ENCODE assay signal across 22 cellular contexts in genomic region chr12:93713060-93713459, GRCh38. TPM values are rescaled to one million over a fixed set of nuclear protein-coding genes. Genes with fewer than 3 reads are reported as not detected.
A peak's percentile ranks its signal among the peaks of the same experiment; 100 is the strongest.
DNase-seq lines count a peak whose midpoint lies in the region; ATAC-seq, FAIRE-seq and TF ChIP-seq lines count a peak whose summit lies in the region.
"Had no signal": no experiment of that assay in that cellular context is flagged by ENCODE, and none has a peak within 500 bp of the region (broad histone marks: within the 10 kb centered on the region; RNA-seq: fewer than 3 reads in every experiment).

No MANE protein-coding gene starts in this region.

- peak overlapping the region; percentile 19 for H3K27ac Mint-ChIP-seq in Caco-2 (ENCODE audit: unreplicated experiment)
- H3K27ac Mint-ChIP-seq: CD8-positive, alpha-beta T cell had no signal

- in situ Hi-C loops in K562 (cut with MboI): no loop called here
- in situ Hi-C loops in gastrocnemius medialis (cut with MboI; ENCODE audit: low sequenced_read_pairs in 4 of 4): no loop called here

- 16% methylated on average over 5 of the region's 5 CpGs for WGBS in K562 (ENCODE audit: insufficient coverage, low coverage, missing lambda C conversion rate)

- H3K4me1 Mint-ChIP-seq in Caco-2 (ENCODE audit: low read depth, unreplicated experiment): peaks cover 22% of the 10 kb centered on the region

- DNase-seq in Caco-2: no peak
- DNase-seq in K562 (ENCODE audit: extremely low read depth in 1 of 4, low spot score in 3 of 4): no peak
- no peak for DNase-seq in right atrium auricular region (ENCODE audit: low spot score)
- no peak for DNase-seq in gastrocnemius medialis
- DNase-seq in GM12892 (ENCODE audit: insufficient read length): no peak
- DNase-seq in NCI-H187 treated with DMSO at 0.1 percent for 48 hours (lab: John Stamatoyannopoulos, UW): no peak
- DNase-seq in sciatic nerve (ENCODE audit: low spot score): no peak
- DNase-seq: 8988T; CD8-positive, alpha-beta T cell; DMS79 treated with DMSO at 0.1 percent for 48 hours; Karpas-422; MM.1S; NCI-H1105 treated with DMSO at 0.1 percent for 48 hours; NCI-H1694 treated with DMSO at 0.1 percent for 48 hours; NCI-H226; NCI-H524 treated with DMSO at 0.1 percent for 48 hours; Peyer's patch; SHP77; SK-N-SH had no signal

- intact Hi-C loops in Caco-2 (cut with micrococcal nuclease; ENCODE audit: unreplicated experiment): no loop called here
- intact Hi-C loops in K562 (cut with micrococcal nuclease): no loop called here
- intact Hi-C loops in gastrocnemius medialis (cut with DNase I; ENCODE audit: low total_unique reads): no loop called here
- intact Hi-C loops in sciatic nerve (cut with DNase I): no loop called here

- peak; percentile 72 for FAIRE-seq in K562 (lab: Jason Lieb, UNC)
- no peak for FAIRE-seq in GM12892 (lab: Jason Lieb, UNC)
- FAIRE-seq: G401.6, H1 had no signal

- TF ChIP-seq RAD21 in K562 (CRISPR knock-in tag; conservative IDR thresholded peaks at IDR 0.05 in 1 of 2, IDR thresholded peaks at IDR 0.05 in 1 of 2): no peak

- peak overlapping the region in 1 of 2 experiments; percentile 28; a peak in 1 of 4 replicates for H3K9ac ChIP-seq in K562 (ENCODE audit: insufficient read depth in 1 of 2, low read depth in 2 of 2, low read length in 2 of 2)
- H3K9ac ChIP-seq: SK-N-SH had no signal

- H3K4me3 Mint-ChIP-seq in Caco-2 (ENCODE audit: unreplicated experiment): no peak overlapping the region
- H3K4me3 Mint-ChIP-seq: CD8-positive, alpha-beta T cell had no signal

- H3K4me1 ChIP-seq in Caco-2 (no peaks in the 10 kb centered on the region), K562 (replicated peaks in 1 of 2; ENCODE audit: control insufficient read depth in 2 of 2, insufficient read depth in 2 of 2, low read length in 2 of 2) (peaks cover 3 to 24% of the 10 kb centered on the region in 2 experiments; a peak in 3 of 5 replicates), right atrium auricular region (peaks cover 0 to 29% of the 10 kb centered on the region in 2 donors), gastrocnemius medialis (peaks cover 28 to 41% of the 10 kb centered on the region in 2 donors)

- H3K9me3 ChIP-seq in Caco-2: peaks cover 28% of the 10 kb centered on the region
- no peaks in the 10 kb centered on the region for H3K9me3 ChIP-seq in K562 (replicated peaks; ENCODE audit: control insufficient read depth, insufficient read depth, low read depth, low read length)
- peaks cover 0 to 18% of the 10 kb centered on the region in 2 donors for H3K9me3 ChIP-seq in right atrium auricular region
- H3K9me3 ChIP-seq in gastrocnemius medialis: peaks cover 0 to 9% (median 0%) of the 10 kb centered on the region in 3 donors
- H3K9me3 ChIP-seq: Peyer's patch had no signal

- H3K36me3 ChIP-seq in Caco-2 (ENCODE audit: control insufficient read depth, insufficient read depth, low read length): no peaks in the 10 kb centered on the region
- no peaks in the 10 kb centered on the region for H3K36me3 ChIP-seq in K562 (ENCODE audit: control insufficient read depth, insufficient read depth, low read length)
- H3K36me3 ChIP-seq in right atrium auricular region: no peaks in the 10 kb centered on the region
- peaks cover 0 to 4% of the 10 kb centered on the region in 2 donors for H3K36me3 ChIP-seq in gastrocnemius medialis
- H3K36me3 ChIP-seq: Peyer's patch had no signal

- H4K20me1 ChIP-seq in K562 (replicated peaks; ENCODE audit: control insufficient read depth, insufficient read depth, low read length): no peaks in the 10 kb centered on the region

- peaks cover 30% of the 10 kb centered on the region for H3K79me2 ChIP-seq in K562 (ENCODE audit: control insufficient read depth, insufficient read depth, low read length)

- H2AFZ ChIP-seq in K562 (ENCODE audit: low read depth, low read length): peak overlapping the region; percentile 70

- TF ChIP-seq POLR2A in K562 (conservative IDR thresholded peaks at IDR 0.05) (no peak), gastrocnemius medialis (IDR thresholded peaks at IDR 0.05) (no peak), GM12892 (IDR thresholded peaks at IDR 0.05; ENCODE audit: low read depth, low read length) (no peak)

- POLR2A ChIA-PET in Caco-2 (lab: Charles Lee) (no interaction called here), K562 (lab: Yijun Ruan, JAX) (interaction anchor here (1.0 to 1.2 kb wide), 3 partner anchors 11 to 36 kb away, joined by 3 to 4 read pairs (median 3); partner anchors contain the start of gene CRADD)

- H3K4me3 ChIP-seq in Caco-2 (ENCODE audit: low read depth, low read length): no peak overlapping the region
- H3K4me3 ChIP-seq in K562: no peak overlapping the region
- H3K4me3 ChIP-seq in right atrium auricular region: no peak overlapping the region
- no peak overlapping the region for H3K4me3 ChIP-seq in gastrocnemius medialis
- H3K4me3 ChIP-seq: Peyer's patch had no signal

- H3K27me3 ChIP-seq in Caco-2 (replicated peaks; ENCODE audit: control insufficient read depth, insufficient read depth, low read length) (no peaks in the 10 kb centered on the region), K562 (ENCODE audit: control insufficient read depth in 2 of 2, insufficient read depth in 2 of 2, low read length in 2 of 2) (no peaks in the 10 kb centered on the region), right atrium auricular region (no peaks in the 10 kb centered on the region), gastrocnemius medialis (no peaks in the 10 kb centered on the region)
- H3K27me3 ChIP-seq: Peyer's patch had no signal

- H3K9me1 ChIP-seq in K562 (ENCODE audit: control insufficient read depth, insufficient read depth, low read length): no peaks in the 10 kb centered on the region

- ATAC-seq in K562 (peak; percentile 58), gastrocnemius medialis (peak in 1 of 2 donors; percentile 32), HG02763 (IDR thresholded peaks at IDR 0.05; ENCODE audit: unreplicated experiment) (no peak), sciatic nerve (no peak)
- ATAC-seq: CD8-positive, alpha-beta T cell had no signal

- no TSS peak for BruUV-seq in Caco-2 (replicated peaks; lab: Mats Ljungman, UMichigan)
- no TSS peak for BruUV-seq in K562 (replicated peaks; lab: Mats Ljungman, UMichigan)

- H3K27me3 Mint-ChIP-seq in Caco-2 (ENCODE audit: insufficient read depth, unreplicated experiment): no peaks in the 10 kb centered on the region

- peaks cover 51% of the 10 kb centered on the region for H3K9me3 Mint-ChIP-seq in Caco-2 (ENCODE audit: unreplicated experiment)

- TF ChIP-seq EP300 in K562 (IDR thresholded peaks at IDR 0.05; ENCODE audit: low read length): no peak

- peak overlapping the region; percentile 54 for H3K27ac ChIP-seq in K562 (ENCODE audit: extremely low read depth, low read depth, low read length)
- peak overlapping the region; percentile 64 to 77 for H3K27ac ChIP-seq in right atrium auricular region
- H3K27ac ChIP-seq in gastrocnemius medialis: peak overlapping the region; percentile 38 to 78 (median 64)

- H3K36me3 Mint-ChIP-seq in Caco-2 (ENCODE audit: insufficient read depth, unreplicated experiment): peaks cover 75% of the 10 kb centered on the region

- no peak for TF ChIP-seq CTCF in Caco-2 (IDR thresholded peaks at IDR 0.05; ENCODE audit: insufficient read depth in 1 of 2, low read depth in 1 of 2, low read length in 1 of 2, severe bottlenecking in 1 of 2, unreplicated experiment in 1 of 2)
- TF ChIP-seq CTCF in K562 (IDR thresholded peaks at IDR 0.05 in 2 of 3, conservative IDR thresholded peaks at IDR 0.05 in 1 of 3; ENCODE audit: insufficient read depth in 2 of 3, low read depth in 1 of 3, low read length in 3 of 3): no peak
- TF ChIP-seq CTCF in right atrium auricular region (IDR thresholded peaks at IDR 0.05): no peak
- TF ChIP-seq CTCF in gastrocnemius medialis (IDR thresholded peaks at IDR 0.05 in 4 of 5, conservative IDR thresholded peaks at IDR 0.05 in 1 of 5): no peak

- CTCF ChIA-PET in Caco-2 (lab: Charles Lee) (no interaction called here), K562 (lab: Yijun Ruan, JAX; ENCODE audit: low intra/inter-chr PET ratio) (no interaction called here)

- H3K4me2 ChIP-seq in K562 (ENCODE audit: insufficient read depth, low read length): peak overlapping the region; percentile 60
- H3K4me2 ChIP-seq: SK-N-SH had no signal

TF ChIP-seq in K562, 482 proteins besides CTCF, POLR2A, EP300 and RAD21 (continues in another document):
- TF ChIP-seq ZNF124 (CRISPR knock-in tag; IDR thresholded peaks at IDR 0.05) (no peak), ATF7 (IDR thresholded peaks at IDR 0.05) (no peak), L3MBTL2 (IDR thresholded peaks at IDR 0.05) (0 out of 2 replicates have a peak, but pooled peaks have one; percentile 23), C11orf30 (IDR thresholded peaks at IDR 0.05; ENCODE audit: low read depth) (peak; percentile 66; the same call in 1 of the 2 replicates), CHD2 (IDR thresholded peaks at IDR 0.05; ENCODE audit: low read depth, low read length) (no peak), CAMTA2 (CRISPR knock-in tag; conservative IDR thresholded peaks at IDR 0.05) (no peak), MAFK (IDR thresholded peaks at IDR 0.05; ENCODE audit: low read length) (peak; percentile 52; the same call in 1 of the 2 replicates)

RNA-seq across cellular contexts. Expression of gene CRADD, which starts 35.9 kb away (rescaled TPM):
- total RNA-seq in Caco-2 (2022): 29.2 and 30.6 TPM in 2 replicates
- total RNA-seq in K562 (2011; cell fraction: chromatin; rRNA removed; ENCODE audit: low replicate concordance): 40.5 and 42.6 TPM in 2 replicates
- 19.3 and 19.5 TPM in 2 replicates for total RNA-seq in K562 (2011; cell fraction: nucleolus; rRNA removed)
- 30.1 and 58.6 TPM in 2 replicates for total RNA-seq in K562 (2011; cell fraction: nucleoplasm; rRNA removed)
- 34.0 and 41.1 TPM in 2 replicates for total RNA-seq in K562 (2014; rRNA removed)
- 25.9 and 36.2 TPM in 2 replicates for total RNA-seq in K562 (2014; rRNA removed; fragmentation: Illumina TruSeq; extraction: Trizol)
- 25.2 and 26.4 TPM in 2 replicates for total RNA-seq in K562 (2015; rRNA removed; fragmentation: Illumina TruSeq; extraction: Trizol)
- total RNA-seq in K562 (2021): 29.5 and 31.4 TPM in 2 replicates
- polyA plus RNA-seq in K562 (2011; rRNA removed): 25.9 and 26.6 TPM in 2 replicates
- 34.4 and 35.1 TPM in 2 replicates for polyA plus RNA-seq in K562 (2011; cell fraction: cytosol; rRNA removed)
- 9.0 and 12.8 TPM in 2 replicates for polyA plus RNA-seq in K562 (2011; cell fraction: nucleus; rRNA removed)
- 29.0 and 43.4 TPM in 2 replicates for polyA plus RNA-seq in K562 (2012)
- polyA plus RNA-seq in K562 (2014; fragmentation: Illumina TruSeq; extraction: Trizol): 24.1 and 32.1 TPM in 2 replicates
- polyA plus RNA-seq in K562 (2014; fragmentation: Nextera tagmentation; extraction: Ambion mirVana): 10 to 100 TPM; 20.5 to 24.9 TPM
- polyA plus RNA-seq in K562 (2014; rRNA removed): 38.2 and 38.6 TPM in 2 replicates
- 15.8 and 23.3 TPM in 2 replicates for polyA minus RNA-seq in K562 (2011; rRNA and poly(A)+ RNA removed)
- 5.2 and 10.3 TPM in 2 replicates for polyA minus RNA-seq in K562 (2011; cell fraction: cytosol; rRNA and poly(A)+ RNA removed)
- 12.8 and 14.1 TPM in 2 replicates for polyA minus RNA-seq in K562 (2011; cell fraction: nucleus; rRNA and poly(A)+ RNA removed)
- total RNA-seq in right atrium auricular region: 10 to 100 TPM; 56.1 to 94.8 TPM
- total RNA-seq in gastrocnemius medialis: 10 to 100 TPM; 19.4 to 28.7 (median 22.6) TPM
- polyA plus RNA-seq in GM12892 (2012; ENCODE audit: missing spikeins): 7.8 TPM
- total RNA-seq in sciatic nerve: 20.6 TPM
